8 cellular contexts compared by ENCODE assay signal in the genomic region with DNA sequence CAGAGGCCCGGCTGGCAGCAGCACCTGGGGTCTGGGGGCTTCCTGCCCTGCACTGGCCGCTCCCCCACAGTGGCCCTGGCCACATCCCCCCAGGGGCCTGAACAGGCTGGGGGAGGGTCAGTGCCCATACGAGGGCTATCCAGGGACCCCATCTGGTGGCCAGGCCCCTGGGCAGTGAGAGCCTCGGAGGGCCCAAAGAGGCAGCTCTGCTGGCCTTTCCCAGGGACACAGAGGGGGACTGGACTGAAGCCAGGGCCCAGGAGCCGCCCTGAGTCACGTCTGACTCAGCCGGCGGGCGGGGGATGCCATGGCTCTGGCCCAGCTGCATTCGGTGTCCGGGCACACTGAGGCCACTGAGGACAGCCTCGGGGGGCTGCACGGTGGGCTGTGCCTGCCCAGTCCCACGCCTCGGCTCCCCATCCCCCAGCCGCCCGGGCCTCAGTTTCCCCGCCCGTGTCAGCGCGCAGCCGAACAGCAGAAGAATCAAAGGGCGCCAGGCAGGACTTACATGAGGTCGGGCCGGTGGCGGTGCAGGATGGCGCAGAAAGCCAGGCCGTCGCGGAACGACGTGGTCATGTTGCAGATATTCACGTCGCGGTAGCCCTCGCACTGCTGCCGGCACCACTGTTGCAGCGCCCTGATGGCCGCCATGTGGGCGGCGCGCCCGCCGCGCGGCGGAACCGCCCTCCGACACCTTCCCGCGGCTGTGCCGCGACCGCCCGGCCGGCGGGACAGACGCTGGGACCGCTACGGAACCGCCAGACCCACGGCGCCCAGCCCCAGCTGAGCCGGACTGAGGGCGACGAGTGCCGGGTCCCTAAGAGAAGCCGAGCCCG. TPM values are rescaled to one million over a fixed set of nuclear protein-coding genes. Genes with fewer than 3 reads are reported as not detected.
DNase-seq lines count a peak whose midpoint lies in the region; ATAC-seq, FAIRE-seq and TF ChIP-seq lines count a peak whose summit lies in the region.

Gene MICALL2 (minus strand): TSS at position 795 of the 836 bp plus-strand sequence. CDS start 144 bp downstream, at position 651.

- no peaks in the 10 kb centered on the region for H4K20me1 ChIP-seq in endothelial cell of umbilical vein (replicated peaks; ENCODE audit: control insufficient read depth, extremely low read depth, insufficient read depth, low read length)

- peak within 1 kb of the TSS; percentile 37 to 81 (median 57) for H3K4me3 ChIP-seq in endothelial cell of umbilical vein (replicated peaks in 1 of 3; ENCODE audit: insufficient read depth in 1 of 3, low read depth in 1 of 3, low read length in 3 of 3)
- peak within 1 kb of the TSS; percentile 61 for H3K4me3 ChIP-seq in mesodermal cell (ENCODE audit: extremely low read depth, insufficient read depth, low read length, poor library complexity, severe bottlenecking)
- H3K4me3 ChIP-seq in thyroid gland (replicated peaks in 1 of 3) = peak within 1 kb of the TSS; percentile 21 to 91 (median 75)

- H3K9me3 ChIP-seq in endothelial cell of umbilical vein (replicated peaks; ENCODE audit: control insufficient read depth, insufficient read depth, low read length) (no peaks in the 10 kb centered on the region), mesodermal cell (ENCODE audit: control insufficient read depth, low read length) (no peaks in the 10 kb centered on the region), thyroid gland (no peaks in the 10 kb centered on the region)

- FAIRE-seq in HTR-8/SVneo (lab: Jason Lieb, UNC) (peak; percentile 87), endothelial cell of umbilical vein (lab: Jason Lieb, UNC) (peak; percentile 94)

- intact Hi-C loops in endothelial cell of umbilical vein (cut with micrococcal nuclease) = loop anchor here (1.0 to 2.0 kb wide), 3 partner anchors 36 to 74 kb away; partner anchors contain the start of gene INTS1
- intact Hi-C loops in thyroid gland (cut with DNase I) = no loop called here

- H3K4me2 ChIP-seq in endothelial cell of umbilical vein (ENCODE audit: insufficient read depth, low read length) = peak within 1 kb of the TSS; percentile 67

- H3K4me1 ChIP-seq in endothelial cell of umbilical vein (ENCODE audit: control insufficient read depth, extremely low read depth, insufficient read depth, low read length) (peaks cover 41% of the 10 kb centered on the region), mesodermal cell (ENCODE audit: control insufficient read depth, insufficient read depth, low read length, poor library complexity, severe bottlenecking) (peaks cover 56% of the 10 kb centered on the region), thyroid gland (peaks cover 24 to 62% of the 10 kb centered on the region in 2 donors)

- no peak for TF ChIP-seq CTCF in endothelial cell of umbilical vein (IDR thresholded peaks at IDR 0.05; ENCODE audit: extremely low read depth in 1 of 2, insufficient read depth in 1 of 2, low read depth in 1 of 2, low read length in 2 of 2)
- no peak for TF ChIP-seq CTCF in thyroid gland (IDR thresholded peaks at IDR 0.05)

- H2AFZ ChIP-seq in endothelial cell of umbilical vein (ENCODE audit: low read depth, low read length) = peak within 1 kb of the TSS; percentile 64

- BruUV-seq in endothelial cell of umbilical vein (replicated peaks; lab: Mats Ljungman, UMichigan) = TSS peak; percentile 54

- POLR2A ChIA-PET in endothelial cell of umbilical vein (lab: Charles Lee) = no interaction called here

- CTCF ChIA-PET in endothelial cell of umbilical vein (lab: Charles Lee) = interaction anchor here (3.6 to 7.9 kb wide), 2 partner anchors 16 to 27 kb away, joined by 23 to 65 read pairs; no protein-coding TSS in a partner anchor

- peaks cover 41% of the 10 kb centered on the region for H3K79me2 ChIP-seq in endothelial cell of umbilical vein (ENCODE audit: control insufficient read depth, insufficient read depth, low read length)

- DNase-seq in EH (ENCODE audit: low read depth) (peak; percentile 94), HTR-8/SVneo (ENCODE audit: insufficient read length, low spot score) (peak; percentile 98), endothelial cell of umbilical vein (ENCODE audit: low read depth, low spot score) (peak; percentile 88), thyroid gland (peak; percentile 81 to 84)
- DNase-seq in activated CD4-positive, alpha-beta T cell treated with anti-CD3 and anti-CD28 coated beads for 48 hours = peak; percentile 45
- no peak for DNase-seq in NK-92 treated with Interleukin-12 subunit alpha and Interleukin-12 subunit beta, amount 100 ng/mL, for 24 hours (lab: John Stamatoyannopoulos, UW)

- H3K9me1 ChIP-seq in endothelial cell of umbilical vein (replicated peaks; ENCODE audit: control insufficient read depth, extremely low read depth, insufficient read depth, low read length) = no peaks in the 10 kb centered on the region

- H3K9ac ChIP-seq in endothelial cell of umbilical vein (replicated peaks; ENCODE audit: extremely low read depth, insufficient read depth, low read length) = peak within 1 kb of the TSS; percentile 66

- 3 to 5% methylated on average over 40 to 66 of the region's 69 CpGs for WGBS in mesodermal cell (ENCODE audit: insufficient coverage in 2 of 2), 2 experiments
- WGBS in thyroid gland, 2 donors = 0% methylated on average over 1 of the region's 69 CpGs; no CpG with 5 or more reads in 1 of the 2 donors

- no peaks in the 10 kb centered on the region for H3K36me3 ChIP-seq in endothelial cell of umbilical vein (ENCODE audit: control insufficient read depth in 2 of 2, extremely low read depth in 1 of 2, insufficient read depth in 2 of 2, low read length in 2 of 2)
- H3K36me3 ChIP-seq in mesodermal cell (ENCODE audit: control insufficient read depth, insufficient read depth, low read length) = no peaks in the 10 kb centered on the region
- H3K36me3 ChIP-seq in thyroid gland = no peaks in the 10 kb centered on the region

- H3K27ac ChIP-seq in endothelial cell of umbilical vein (ENCODE audit: insufficient read depth, low read depth, low read length) (peak within 1 kb of the TSS; percentile 78), mesodermal cell (ENCODE audit: low read depth, low read length, severe bottlenecking) (peak within 1 kb of the TSS; percentile 91), thyroid gland (peak within 1 kb of the TSS; percentile 66 to 80 (median 69))

- peak; percentile 97 for TF ChIP-seq POLR2A in endothelial cell of umbilical vein (IDR thresholded peaks at IDR 0.05; ENCODE audit: low read depth, low read length)
- peak in 1 of 2 donors; percentile 84 for TF ChIP-seq POLR2A in thyroid gland (IDR thresholded peaks at IDR 0.05)

- dilution Hi-C loops in endothelial cell of umbilical vein (cut with MboI; ENCODE audit: extremely low pct_ligation_motif_present, low sequenced_read_pairs) = no loop called here

- ATAC-seq in GM19468 (IDR thresholded peaks at IDR 0.05; ENCODE audit: extremely low read depth, unreplicated experiment) = peak; percentile 7

- H3K27me3 ChIP-seq in endothelial cell of umbilical vein (ENCODE audit: control insufficient read depth in 2 of 2, insufficient read depth in 2 of 2, low read length in 2 of 2) (no peaks in the 10 kb centered on the region), thyroid gland (no peaks in the 10 kb centered on the region)

TF ChIP-seq in endothelial cell of umbilical vein, 7 proteins besides CTCF, POLR2A, EP300 and RAD21:
- TF ChIP-seq POLR2AphosphoS5 (IDR thresholded peaks at IDR 0.05; ENCODE audit: insufficient read depth, low read depth, low read length) (peak; percentile 90), JUN (IDR thresholded peaks at IDR 0.05; ENCODE audit: borderline replicate concordance, insufficient read depth, insufficient read length, low read depth) (peak; percentile 53), MYC (IDR thresholded peaks at IDR 0.05; ENCODE audit: low read depth, low read length) (no peak), EZH2 (IDR thresholded peaks at IDR 0.05; ENCODE audit: borderline replicate concordance, low read depth, low read length, severe bottlenecking) (no peak), FOS (IDR thresholded peaks at IDR 0.05; ENCODE audit: borderline replicate concordance, insufficient read depth, low read length) (peak; percentile 97), GATA2 (IDR thresholded peaks at IDR 0.05; ENCODE audit: insufficient read depth, insufficient read length, low read depth, low read length) (no peak)
- TF ChIP-seq, protein P1, sequence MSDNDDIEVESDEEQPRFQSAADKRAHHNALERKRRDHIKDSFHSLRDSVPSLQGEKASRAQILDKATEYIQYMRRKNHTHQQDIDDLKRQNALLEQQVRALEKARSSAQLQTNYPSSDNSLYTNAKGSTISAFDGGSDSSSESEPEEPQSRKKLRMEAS (IDR thresholded peaks at IDR 0.05; ENCODE audit: insufficient read depth, insufficient read length) = no peak

RNA-seq across cellular contexts. Expression of gene MICALL2, which starts in this region (rescaled TPM):
- total RNA-seq in endothelial cell of umbilical vein (46.3 and 58.7 TPM in 2 replicates), thyroid gland (10 to 100 TPM; 10.0 to 16.6 (median 14.3) TPM)
- polyA plus RNA-seq in endothelial cell of umbilical vein = 29.8 and 37.3 TPM in 2 replicates
- 7.5 and 14.2 TPM in 2 replicates for polyA plus RNA-seq in endothelial cell of umbilical vein (2011; cell fraction: cytosol; rRNA removed)
- 205 and 206 TPM in 2 replicates for polyA plus RNA-seq in endothelial cell of umbilical vein (2011; cell fraction: nucleus; rRNA removed)
- polyA plus RNA-seq in endothelial cell of umbilical vein (2012) = 15.0 and 21.0 TPM in 2 replicates
- 34.6 and 58.7 TPM in 2 replicates for polyA minus RNA-seq in endothelial cell of umbilical vein
- 7.1 TPM for polyA minus RNA-seq in endothelial cell of umbilical vein (2011; cell fraction: cytosol; rRNA and poly(A)+ RNA removed)
- polyA minus RNA-seq in endothelial cell of umbilical vein (2011; cell fraction: nucleus; rRNA and poly(A)+ RNA removed) = 39.3 and 58.9 TPM in 2 replicates
- polyA plus RNA-seq in mesodermal cell (2013, experiment 1 of 2) = 32.1 TPM
- polyA plus RNA-seq in mesodermal cell (2013, experiment 2 of 2) = 22.4 TPM
